23 cellular contexts compared by ENCODE assay signal in the genomic region with DNA sequence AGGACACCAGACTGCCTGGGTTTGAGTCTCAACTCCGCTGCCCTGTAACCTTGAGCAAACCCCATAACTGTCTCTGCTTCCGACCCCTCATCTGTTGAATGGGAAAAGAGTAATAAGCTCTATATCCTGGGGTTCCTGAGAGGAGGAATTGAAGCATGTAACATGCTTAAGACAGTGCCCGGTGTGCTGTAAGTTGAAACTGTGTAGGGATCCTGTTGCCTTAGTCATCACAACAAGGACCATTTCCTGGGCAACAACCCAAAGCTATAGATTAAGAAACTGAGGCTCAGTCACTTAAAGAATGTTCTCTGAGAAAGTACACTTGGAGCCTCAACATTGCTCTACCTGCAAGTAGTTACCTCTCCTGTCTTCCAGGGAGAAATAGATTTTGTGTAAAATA. TPM values are rescaled to one million over a fixed set of nuclear protein-coding genes. Genes with fewer than 3 reads are reported as not detected.
"Had no signal": no experiment of that assay in that cellular context is flagged by ENCODE, and none has a peak within 500 bp of the region (broad histone marks: within the 10 kb centered on the region; RNA-seq: fewer than 3 reads in every experiment).

No MANE protein-coding gene starts in this region.

- H3K27ac ChIP-seq: cardiac muscle cell, foreskin keratinocyte, hepatocyte, psoas muscle, stomach, suprapubic skin, tibial nerve had no signal

- H3K9me3 ChIP-seq: psoas muscle, stomach, suprapubic skin, tibial nerve had no signal

- H3K4me3 Mint-ChIP-seq: activated CD4-positive, alpha-beta memory T cell treated with anti-CD3 and anti-CD28 coated beads, Interleukin-2, amount 10 ng/mL, durations not matched to agents 7 days and 5 days; activated T-cell treated with anti-CD3 and anti-CD28 coated beads, Interleukin-2, amount 50 U/mL, for 24 hours; activated T-helper 17 cell treated with anti-CD3 and anti-CD28 coated beads, Interleukin-2, amount 50 U/mL, for 72 hours; natural killer cell treated with Interleukin-12 subunit alpha and Interleukin-12 subunit beta and Interleukin-15 and Interleukin-18, amount 100 ng/mL, for 72 hours; stimulated activated memory B cell treated with anti-CD40 and anti-IgM and Interleukin-4, amounts not matched to agents 10 μg/mL and 1 μg/mL and 100 μg/mL, for 72 hours; T-helper 1 cell treated with Interleukin-12 subunit alpha and Interleukin-12 subunit beta and Interleukin-4 antibody, amounts not matched to agents 30 μg/mL and 1 μg/mL, for 36 hours had no signal

- H3K27me3 Mint-ChIP-seq: activated CD4-positive, alpha-beta memory T cell treated with anti-CD3 and anti-CD28 coated beads, Interleukin-2, amount 10 ng/mL, durations not matched to agents 7 days and 5 days; activated T-cell treated with anti-CD3 and anti-CD28 coated beads, Interleukin-2, amount 50 U/mL, for 24 hours; activated T-helper 17 cell treated with anti-CD3 and anti-CD28 coated beads, Interleukin-2, amount 50 U/mL, for 72 hours; stimulated activated memory B cell treated with anti-CD40 and anti-IgM and Interleukin-4, amounts not matched to agents 10 μg/mL and 1 μg/mL and 100 μg/mL, for 72 hours had no signal

- H3K4me3 ChIP-seq: cardiac muscle cell, hepatocyte, psoas muscle, stomach, suprapubic skin, tibial nerve had no signal

- H3K36me3 ChIP-seq: cardiac muscle cell, stomach, suprapubic skin, tibial nerve had no signal

- ATAC-seq: activated T-helper 17 cell treated with anti-CD3 and anti-CD28 coated beads, Interleukin-2, amount 50 U/mL, for 72 hours; foreskin keratinocyte; natural killer cell treated with Interleukin-12 subunit alpha and Interleukin-12 subunit beta and Interleukin-15 and Interleukin-18, amount 100 ng/mL, for 72 hours; psoas muscle; right cardiac atrium; stimulated activated memory B cell treated with anti-CD40 and anti-IgM and Interleukin-4, amounts not matched to agents 10 μg/mL and 1 μg/mL and 100 μg/mL, for 72 hours had no signal

- H3K9me3 Mint-ChIP-seq: activated CD4-positive, alpha-beta memory T cell treated with anti-CD3 and anti-CD28 coated beads, Interleukin-2, amount 10 ng/mL, durations not matched to agents 7 days and 5 days; activated T-cell treated with anti-CD3 and anti-CD28 coated beads, Interleukin-2, amount 50 U/mL, for 24 hours; activated T-helper 17 cell treated with anti-CD3 and anti-CD28 coated beads, Interleukin-2, amount 50 U/mL, for 72 hours; stimulated activated memory B cell treated with anti-CD40 and anti-IgM and Interleukin-4, amounts not matched to agents 10 μg/mL and 1 μg/mL and 100 μg/mL, for 72 hours; T-helper 1 cell treated with Interleukin-12 subunit alpha and Interleukin-12 subunit beta and Interleukin-4 antibody, amounts not matched to agents 30 μg/mL and 1 μg/mL, for 36 hours had no signal

- DNase-seq: activated CD4-positive, alpha-beta memory T cell treated with anti-CD3 and anti-CD28 coated beads, Interleukin-2, amount 10 ng/mL, durations not matched to agents 7 days and 5 days; activated CD4-positive, alpha-beta T cell treated with anti-CD3 and anti-CD28 coated beads for 4 hours; activated CD4-positive, CD25-positive, alpha-beta regulatory T cell; activated CD8-positive, alpha-beta memory T cell treated with anti-CD3 and anti-CD28 coated beads, Interleukin-2, amount 50 U/mL, for 4 hours; activated naive CD4-positive, alpha-beta T cell; activated T-cell treated with anti-CD3 and anti-CD28 coated beads, Interleukin-2, amount 50 U/mL, for 24 hours; amygdala; effector CD4-positive, alpha-beta T cell; erythroblast; foreskin keratinocyte; psoas muscle; right cardiac atrium; stimulated activated CD4-positive, alpha-beta T cell treated with anti-CD3 and anti-CD28 coated beads, Interleukin-1b, Interleukin-23, amount 100 ng/mL, for 48 hours; stomach had no signal

- H3K36me3 Mint-ChIP-seq: activated naive CD8-positive, alpha-beta T cell; natural killer cell treated with Interleukin-12 subunit alpha and Interleukin-12 subunit beta and Interleukin-15 and Interleukin-18, amount 100 ng/mL, for 72 hours; stimulated activated memory B cell treated with anti-CD40 and anti-IgM and Interleukin-4, amounts not matched to agents 10 μg/mL and 1 μg/mL and 100 μg/mL, for 72 hours had no signal

- H3K27ac Mint-ChIP-seq: activated T-cell treated with anti-CD3 and anti-CD28 coated beads, Interleukin-2, amount 50 U/mL, for 24 hours; natural killer cell treated with Interleukin-12 subunit alpha and Interleukin-12 subunit beta and Interleukin-15 and Interleukin-18, amount 100 ng/mL, for 72 hours; stimulated activated memory B cell treated with anti-CD40 and anti-IgM and Interleukin-4, amounts not matched to agents 10 μg/mL and 1 μg/mL and 100 μg/mL, for 72 hours; T-helper 1 cell treated with Interleukin-12 subunit alpha and Interleukin-12 subunit beta and Interleukin-4 antibody, amounts not matched to agents 30 μg/mL and 1 μg/mL, for 36 hours had no signal

- H3K27me3 ChIP-seq: cardiac muscle cell, foreskin keratinocyte, hepatocyte, stomach, suprapubic skin, tibial nerve had no signal

RNA-seq across cellular contexts. Expression of a gene that starts 23.0 kb away (rescaled TPM):
- total RNA-seq: activated CD4-positive, alpha-beta memory T cell treated with anti-CD3 and anti-CD28 coated beads, Interleukin-2, amount 10 ng/mL, durations not matched to agents 7 days and 5 days; activated T-helper 17 cell treated with anti-CD3 and anti-CD28 coated beads, Interleukin-2, amount 50 U/mL, for 72 hours; natural killer cell treated with Interleukin-12 subunit alpha and Interleukin-12 subunit beta and Interleukin-15 and Interleukin-18, amount 100 ng/mL, for 72 hours had no signal
